In genomic region chr11:28102300-28102699, GRCh38 we compare ENCODE assay signal across 7 cellular contexts. TPM values are rescaled to one million over a fixed set of nuclear protein-coding genes. Genes with fewer than 3 reads are reported as not detected.
A peak's percentile ranks its signal among the peaks of the same experiment; 100 is the strongest.
DNase-seq lines count a peak whose midpoint lies in the region; TF ChIP-seq lines count a peak whose summit lies in the region.
"Not testable (repeated sequence)": the region's sequence is repeated elsewhere in the genome, so short reads cannot be mapped to it uniquely, and the experiment has no call there.

No MANE protein-coding gene starts in this region.

- H3K4me3 ChIP-seq in HAP-1 (peak overlapping the region; percentile 1; the same call in 1 of the 2 replicates), Loucy (ENCODE audit: low read length, poor library complexity, severe bottlenecking) (peak overlapping the region; percentile 90)
- H3K4me3 ChIP-seq in SK-N-SH (ENCODE audit: low read depth in 2 of 2, low read length in 1 of 2); brain microvascular endothelial cell (ENCODE audit: low read depth, low read length): not testable (repeated sequence)

- not testable (repeated sequence) for H3K9me3 ChIP-seq in HAP-1; Loucy (ENCODE audit: insufficient read depth, low read depth, low read length); SK-N-SH

- POLR2A ChIA-PET in SK-N-SH (lab: Yijun Ruan, JAX): not testable (repeated sequence)

- not testable (repeated sequence) for H3K27me3 Mint-ChIP-seq in nephron progenitor cell (ENCODE audit: low read depth, poor library complexity)

- peaks cover 73% of the 10 kb centered on the region for H3K4me1 Mint-ChIP-seq in nephron progenitor cell

- H3K36me3 Mint-ChIP-seq in nephron progenitor cell (ENCODE audit: low read depth): not testable (repeated sequence)

- 67% methylated on average over 4 of the region's 4 CpGs for WGBS in SK-N-SH (ENCODE audit: low lambda C conversion rate)

- CTCF ChIA-PET in SK-N-SH (lab: Yijun Ruan, JAX): not testable (repeated sequence)

- H3K27ac ChIP-seq in SK-N-SH (ENCODE audit: low read depth in 2 of 2, low read length in 1 of 2): peak overlapping the region in 1 of 2 experiments; percentile 24; a peak in 1 of 4 replicates
- not testable (repeated sequence) for H3K27ac ChIP-seq in brain microvascular endothelial cell

- DNase-seq in EH (ENCODE audit: low read depth): peak; percentile 53
- DNase-seq in HAP-1 (ENCODE audit: low spot score in 2 of 2); SK-N-SH; nephron progenitor cell: not testable (repeated sequence)
- peak; percentile 31 for DNase-seq in brain microvascular endothelial cell
- peak; percentile 23 for DNase-seq in kidney tubule cell (ENCODE audit: low spot score)

- not testable (repeated sequence) for H3K9me3 Mint-ChIP-seq in nephron progenitor cell

- H3K79me2 ChIP-seq in Loucy (ENCODE audit: insufficient read depth, low read length) (peaks cover 99% of the 10 kb centered on the region), SK-N-SH (ENCODE audit: insufficient read depth) (peaks cover 100% of the 10 kb centered on the region)

- peak overlapping the region; percentile 77 for H3K4me2 ChIP-seq in Loucy (ENCODE audit: low read depth, low read length, poor library complexity, severe bottlenecking)
- 0 out of 2 replicates have a peak overlapping the region, but pooled peaks have one; percentile 5 for H3K4me2 ChIP-seq in SK-N-SH

- H3K27me3 ChIP-seq in HAP-1 (ENCODE audit: low read depth); Loucy (ENCODE audit: insufficient read depth, low read length, poor library complexity, severe bottlenecking); SK-N-SH (ENCODE audit: insufficient read depth); brain microvascular endothelial cell (replicated peaks): not testable (repeated sequence)

- TF ChIP-seq EP300 in SK-N-SH (IDR thresholded peaks at IDR 0.05; ENCODE audit: borderline replicate concordance in 1 of 2, low read depth in 1 of 2, low read length in 1 of 2): not testable (repeated sequence)

- not testable (repeated sequence) for H2AFZ ChIP-seq in Loucy (ENCODE audit: low read length)
- H2AFZ ChIP-seq in SK-N-SH (ENCODE audit: low read depth): 0 out of 2 replicates have a peak overlapping the region, but pooled peaks have one; percentile 0

- not testable (repeated sequence) for H3K9me2 ChIP-seq in Loucy (replicated peaks; ENCODE audit: low read depth, low read length); SK-N-SH

- H4K20me1 ChIP-seq in Loucy (ENCODE audit: insufficient read depth, low read length, poor library complexity, severe bottlenecking): peaks cover 30% of the 10 kb centered on the region
- H4K20me1 ChIP-seq in SK-N-SH (ENCODE audit: insufficient read depth): not testable (repeated sequence)

- H3K36me3 ChIP-seq in HAP-1 (replicated peaks); Loucy (ENCODE audit: insufficient read depth, low read length); SK-N-SH (replicated peaks in 1 of 2; ENCODE audit: control insufficient read depth in 1 of 2, insufficient read depth in 2 of 2, low read length in 1 of 2); brain microvascular endothelial cell (replicated peaks): not testable (repeated sequence)

- peaks cover 46% of the 10 kb centered on the region for H3K4me1 ChIP-seq in HAP-1
- peaks cover 54% of the 10 kb centered on the region for H3K4me1 ChIP-seq in Loucy (ENCODE audit: insufficient read depth, low read length, poor library complexity, severe bottlenecking)
- H3K4me1 ChIP-seq in SK-N-SH (ENCODE audit: control insufficient read depth in 1 of 2, insufficient read depth in 2 of 2, low read depth in 1 of 2, low read length in 1 of 2): peaks cover 6 to 38% of the 10 kb centered on the region in 2 experiments; a peak in 3 of 4 replicates

- H3K9ac ChIP-seq in Loucy (ENCODE audit: low read depth, low read length, poor library complexity, severe bottlenecking): peak overlapping the region; percentile 90
- not testable (repeated sequence) for H3K9ac ChIP-seq in SK-N-SH

- not testable (repeated sequence) for TF ChIP-seq CTCF in Loucy (conservative IDR thresholded peaks at IDR 0.05; ENCODE audit: low read length); SK-N-SH (IDR thresholded peaks at IDR 0.05); brain microvascular endothelial cell (IDR thresholded peaks at IDR 0.05; ENCODE audit: low read depth, low read length, missing control alignments); nephron progenitor cell (IDR thresholded peaks at IDR 0.05)

- H3K4me3 Mint-ChIP-seq in nephron progenitor cell: not testable (repeated sequence)

- peak overlapping the region; percentile 89 for H3K27ac Mint-ChIP-seq in nephron progenitor cell

- TF ChIP-seq RAD21 in SK-N-SH (IDR thresholded peaks at IDR 0.05; ENCODE audit: low read length): not testable (repeated sequence)

- in situ Hi-C loops in HAP-1 (cut with MboI; ENCODE audit: low sequenced_read_pairs); brain microvascular endothelial cell (cut with HindIII; ENCODE audit: low pct_ligation_motif_present, low sequenced_read_pairs): not testable (repeated sequence)

- not testable (repeated sequence) for H3F3A ChIP-seq in Loucy (ENCODE audit: low read depth); SK-N-SH (replicated peaks; ENCODE audit: insufficient read depth)

TF ChIP-seq in SK-N-SH, 30 proteins besides CTCF, POLR2A, EP300 and RAD21:
- peak; percentile 51; the same call in 1 of the 2 replicates for TF ChIP-seq MAX (IDR thresholded peaks at IDR 0.05; ENCODE audit: low read depth)
- TF ChIP-seq PBX3 (IDR thresholded peaks at IDR 0.05): peak; percentile 43
- peak; percentile 9; the same call in 1 of the 2 replicates for TF ChIP-seq FOSL2 (IDR thresholded peaks at IDR 0.05; ENCODE audit: borderline replicate concordance, low read depth)

RNA-seq across cellular contexts. Expression of gene KIF18A, which starts 5.7 kb away (rescaled TPM):
- polyA plus RNA-seq in SK-N-SH (2012; rRNA removed): 3.8 and 3.9 TPM in 2 replicates
- 4.6 and 5.6 TPM in 2 replicates for polyA plus RNA-seq in SK-N-SH (2012; cell fraction: cytosol; rRNA removed)
- polyA plus RNA-seq in SK-N-SH (2012; cell fraction: nucleus; rRNA removed): 3.0 and 6.7 TPM in 2 replicates

RNA-seq across cellular contexts. Expression of gene METTL15, which starts 5.9 kb away (rescaled TPM):
- 4.7 and 7.1 TPM in 2 replicates for polyA plus RNA-seq in SK-N-SH (2012; rRNA removed)
- 5.6 and 6.4 TPM in 2 replicates for polyA plus RNA-seq in SK-N-SH (2012; cell fraction: cytosol; rRNA removed)
- polyA plus RNA-seq in SK-N-SH (2012; cell fraction: nucleus; rRNA removed): 3.9 and 8.0 TPM in 2 replicates
